1 cellular context compared by ENCODE assay signal in the genomic region with DNA sequence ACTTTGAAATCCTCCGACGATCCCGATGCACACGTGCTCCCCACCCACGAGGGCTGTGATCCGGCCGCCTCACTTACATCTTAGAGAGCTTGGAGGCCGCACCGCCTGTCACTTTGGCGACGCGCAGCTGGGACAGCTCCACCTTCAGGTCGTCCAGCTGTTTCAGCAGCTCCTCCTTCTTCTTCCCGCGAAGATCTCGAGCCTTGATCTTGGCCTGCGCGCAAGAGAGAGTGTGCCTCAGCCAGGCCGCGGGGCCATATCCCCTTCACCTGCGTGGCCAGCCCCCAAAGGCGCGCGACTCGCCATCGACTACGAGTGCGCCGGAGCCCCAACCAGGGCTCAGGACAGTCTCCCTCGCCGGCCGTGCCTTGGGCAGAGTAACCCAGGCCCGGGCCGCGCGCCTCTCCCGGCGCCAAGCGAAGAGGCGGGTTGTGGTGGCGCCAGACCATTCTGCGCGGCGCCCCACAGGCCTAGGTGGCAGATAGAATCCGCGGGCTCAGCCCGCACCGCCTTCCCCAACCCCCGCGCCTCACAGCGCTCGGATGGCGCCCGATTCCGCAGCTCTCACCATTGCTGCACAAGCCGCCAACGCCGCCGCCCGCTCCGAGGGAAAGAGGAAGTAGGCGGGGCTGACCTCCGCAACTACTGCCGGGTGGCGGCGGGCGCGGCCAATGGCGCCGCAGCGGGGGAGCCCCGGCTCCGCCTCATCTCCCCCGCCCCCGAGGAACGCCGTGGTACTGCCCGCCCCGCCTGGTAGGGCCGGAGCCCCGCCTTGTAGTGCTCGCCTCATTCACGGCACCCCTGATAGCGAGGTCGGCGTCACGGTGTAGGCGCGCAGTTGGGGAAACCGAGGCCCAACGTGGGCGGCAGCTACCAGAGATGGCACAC.
TF ChIP-seq lines count a peak whose summit lies in the region.

A gene (plus strand): TSS at position 789 of the 888 bp plus-strand sequence. CDS start 7,161 bp downstream, outside the sequence.
A gene (minus strand): TSS at position 616 of the 888 bp plus-strand sequence. CDS start 45 bp downstream, at position 571.

TF ChIP-seq in HepG2, 621 proteins besides CTCF, POLR2A, EP300 and RAD21 (continued from another document and continues in another):
- TF ChIP-seq, protein P1, sequence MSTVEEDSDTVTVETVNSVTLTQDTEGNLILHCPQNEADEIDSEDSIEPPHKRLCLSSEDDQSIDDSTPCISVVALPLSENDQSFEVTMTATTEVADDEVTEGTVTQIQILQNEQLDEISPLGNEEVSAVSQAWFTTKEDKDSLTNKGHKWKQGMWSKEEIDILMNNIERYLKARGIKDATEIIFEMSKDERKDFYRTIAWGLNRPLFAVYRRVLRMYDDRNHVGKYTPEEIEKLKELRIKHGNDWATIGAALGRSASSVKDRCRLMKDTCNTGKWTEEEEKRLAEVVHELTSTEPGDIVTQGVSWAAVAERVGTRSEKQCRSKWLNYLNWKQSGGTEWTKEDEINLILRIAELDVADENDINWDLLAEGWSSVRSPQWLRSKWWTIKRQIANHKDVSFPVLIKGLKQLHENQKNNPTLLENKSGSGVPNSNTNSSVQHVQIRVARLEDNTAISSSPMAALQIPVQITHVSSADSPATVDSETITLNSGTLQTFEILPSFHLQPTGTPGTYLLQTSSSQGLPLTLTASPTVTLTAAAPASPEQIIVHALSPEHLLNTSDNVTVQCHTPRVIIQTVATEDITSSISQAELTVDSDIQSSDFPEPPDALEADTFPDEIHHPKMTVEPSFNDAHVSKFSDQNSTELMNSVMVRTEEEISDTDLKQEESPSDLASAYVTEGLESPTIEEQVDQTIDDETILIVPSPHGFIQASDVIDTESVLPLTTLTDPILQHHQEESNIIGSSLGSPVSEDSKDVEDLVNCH (CRISPR knock-in tag; IDR thresholded peaks at IDR 0.05) = no peak
- peak; percentile 80 for TF ChIP-seq ZNF709 (CRISPR knock-in tag; IDR thresholded peaks at IDR 0.05)
- 0 out of 2 replicates have a peak, but pooled peaks have one; percentile 17 for TF ChIP-seq GTF2F1 (IDR thresholded peaks at IDR 0.05; ENCODE audit: low read length)
- TF ChIP-seq, protein P2, sequence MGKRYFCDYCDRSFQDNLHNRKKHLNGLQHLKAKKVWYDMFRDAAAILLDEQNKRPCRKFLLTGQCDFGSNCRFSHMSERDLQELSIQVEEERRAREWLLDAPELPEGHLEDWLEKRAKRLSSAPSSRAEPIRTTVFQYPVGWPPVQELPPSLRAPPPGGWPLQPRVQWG (CRISPR knock-in tag; IDR thresholded peaks at IDR 0.05; ENCODE audit: borderline replicate concordance, low read depth) = peak; percentile 78; the same call in 1 of the 2 replicates
- no peak; the same call in 1 of the 2 replicates for TF ChIP-seq HNF4G (IDR thresholded peaks at IDR 0.05; ENCODE audit: borderline replicate concordance, low read depth, low read length)
- no peak; the same call in 1 of the 2 replicates for TF ChIP-seq HNF4G (CRISPR knock-in tag; IDR thresholded peaks at IDR 0.05; ENCODE audit: borderline replicate concordance, low read depth)
- TF ChIP-seq GABPB1 (CRISPR knock-in tag; IDR thresholded peaks at IDR 0.05) = peak; percentile 99
- TF ChIP-seq MTA1 (CRISPR knock-in tag; IDR thresholded peaks at IDR 0.05; ENCODE audit: borderline replicate concordance) = 0 out of 2 replicates have a peak, but pooled peaks have one; percentile 29
- peak; percentile 100 for TF ChIP-seq YEATS2 (CRISPR knock-in tag; IDR thresholded peaks at IDR 0.05; ENCODE audit: borderline replicate concordance)
- peak; percentile 72; the same call in 1 of the 3 replicates for TF ChIP-seq MXI1 (IDR thresholded peaks at IDR 0.05; ENCODE audit: borderline replicate concordance, low read depth, low read length)
- TF ChIP-seq ZNF670 (CRISPR knock-in tag; IDR thresholded peaks at IDR 0.05; ENCODE audit: borderline replicate concordance) = no peak; the same call in none of the 2 replicates
- no peak for TF ChIP-seq ZNF382 (CRISPR knock-in tag; IDR thresholded peaks at IDR 0.05; ENCODE audit: borderline replicate concordance)
- no peak for TF ChIP-seq FOXK1 (CRISPR knock-in tag; IDR thresholded peaks at IDR 0.05; ENCODE audit: borderline replicate concordance, low read depth)
- no peak; the same call in 1 of the 2 replicates for TF ChIP-seq HDAC2 (CRISPR knock-in tag; IDR thresholded peaks at IDR 0.05)
- TF ChIP-seq SSRP1 (CRISPR knock-in tag; IDR thresholded peaks at IDR 0.05) = no peak
- TF ChIP-seq ZNF260 (CRISPR knock-in tag; IDR thresholded peaks at IDR 0.05; ENCODE audit: borderline replicate concordance, low read depth) = peak; percentile 49; the same call in 1 of the 2 replicates
- no peak for TF ChIP-seq NR2F2 (IDR thresholded peaks at IDR 0.05; ENCODE audit: borderline replicate concordance, low read depth)
- TF ChIP-seq NFKB2 (CRISPR knock-in tag; IDR thresholded peaks at IDR 0.05; ENCODE audit: borderline replicate concordance) = peak; percentile 79; the same call in 1 of the 2 replicates
- no peak for TF ChIP-seq TBP (CRISPR knock-in tag; IDR thresholded peaks at IDR 0.05)
- TF ChIP-seq HHEX (CRISPR knock-in tag; IDR thresholded peaks at IDR 0.05) = no peak
- TF ChIP-seq, protein P3, sequence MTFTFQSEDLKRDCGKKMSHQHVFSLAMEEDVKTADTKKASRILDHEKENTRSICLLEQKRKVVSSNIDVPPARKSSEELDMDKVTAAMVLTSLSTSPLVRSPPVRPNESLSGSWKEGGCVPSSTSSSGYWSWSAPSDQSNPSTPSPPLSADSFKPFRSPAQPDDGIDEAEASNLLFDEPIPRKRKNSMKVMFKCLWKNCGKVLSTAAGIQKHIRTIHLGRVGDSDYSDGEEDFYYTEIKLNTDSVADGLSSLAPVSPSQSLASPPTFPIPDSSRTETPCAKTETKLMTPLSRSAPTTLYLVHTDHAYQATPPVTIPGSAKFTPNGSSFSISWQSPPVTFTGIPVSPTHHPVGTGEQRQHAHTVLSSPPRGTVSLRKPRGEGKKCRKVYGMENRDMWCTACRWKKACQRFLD (CRISPR knock-in tag; IDR thresholded peaks at IDR 0.05; ENCODE audit: borderline replicate concordance) = peak; percentile 23; the same call in 1 of the 2 replicates
- TF ChIP-seq, protein P4, sequence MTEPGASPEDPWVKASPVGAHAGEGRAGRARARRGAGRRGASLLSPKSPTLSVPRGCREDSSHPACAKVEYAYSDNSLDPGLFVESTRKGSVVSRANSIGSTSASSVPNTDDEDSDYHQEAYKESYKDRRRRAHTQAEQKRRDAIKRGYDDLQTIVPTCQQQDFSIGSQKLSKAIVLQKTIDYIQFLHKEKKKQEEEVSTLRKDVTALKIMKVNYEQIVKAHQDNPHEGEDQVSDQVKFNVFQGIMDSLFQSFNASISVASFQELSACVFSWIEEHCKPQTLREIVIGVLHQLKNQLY (CRISPR knock-in tag; IDR thresholded peaks at IDR 0.05) = no peak
- peak; percentile 50; the same call in 1 of the 2 replicates for TF ChIP-seq ZNF776 (CRISPR knock-in tag; IDR thresholded peaks at IDR 0.05)
- TF ChIP-seq NFRKB (IDR thresholded peaks at IDR 0.05) = no peak
- no peak for TF ChIP-seq ATAD3A (CRISPR knock-in tag; IDR thresholded peaks at IDR 0.05)
- TF ChIP-seq, protein P5, sequence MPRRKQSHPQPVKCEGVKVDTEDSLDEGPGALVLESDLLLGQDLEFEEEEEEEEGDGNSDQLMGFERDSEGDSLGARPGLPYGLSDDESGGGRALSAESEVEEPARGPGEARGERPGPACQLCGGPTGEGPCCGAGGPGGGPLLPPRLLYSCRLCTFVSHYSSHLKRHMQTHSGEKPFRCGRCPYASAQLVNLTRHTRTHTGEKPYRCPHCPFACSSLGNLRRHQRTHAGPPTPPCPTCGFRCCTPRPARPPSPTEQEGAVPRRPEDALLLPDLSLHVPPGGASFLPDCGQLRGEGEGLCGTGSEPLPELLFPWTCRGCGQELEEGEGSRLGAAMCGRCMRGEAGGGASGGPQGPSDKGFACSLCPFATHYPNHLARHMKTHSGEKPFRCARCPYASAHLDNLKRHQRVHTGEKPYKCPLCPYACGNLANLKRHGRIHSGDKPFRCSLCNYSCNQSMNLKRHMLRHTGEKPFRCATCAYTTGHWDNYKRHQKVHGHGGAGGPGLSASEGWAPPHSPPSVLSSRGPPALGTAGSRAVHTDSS (CRISPR knock-in tag; conservative IDR thresholded peaks at IDR 0.05) = no peak
- TF ChIP-seq ZNF577 (CRISPR knock-in tag; IDR thresholded peaks at IDR 0.05; ENCODE audit: borderline replicate concordance, low read depth) = no peak
- TF ChIP-seq, protein P6, sequence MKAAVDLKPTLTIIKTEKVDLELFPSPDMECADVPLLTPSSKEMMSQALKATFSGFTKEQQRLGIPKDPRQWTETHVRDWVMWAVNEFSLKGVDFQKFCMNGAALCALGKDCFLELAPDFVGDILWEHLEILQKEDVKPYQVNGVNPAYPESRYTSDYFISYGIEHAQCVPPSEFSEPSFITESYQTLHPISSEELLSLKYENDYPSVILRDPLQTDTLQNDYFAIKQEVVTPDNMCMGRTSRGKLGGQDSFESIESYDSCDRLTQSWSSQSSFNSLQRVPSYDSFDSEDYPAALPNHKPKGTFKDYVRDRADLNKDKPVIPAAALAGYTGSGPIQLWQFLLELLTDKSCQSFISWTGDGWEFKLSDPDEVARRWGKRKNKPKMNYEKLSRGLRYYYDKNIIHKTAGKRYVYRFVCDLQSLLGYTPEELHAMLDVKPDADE (CRISPR knock-in tag; IDR thresholded peaks at IDR 0.05) = peak; percentile 55; the same call in 1 of the 2 replicates
- TF ChIP-seq IKZF4 (CRISPR knock-in tag; IDR thresholded peaks at IDR 0.05; ENCODE audit: borderline replicate concordance, low read depth, not compliant biosample characterization) = peak; percentile 42
- TF ChIP-seq, protein P7, sequence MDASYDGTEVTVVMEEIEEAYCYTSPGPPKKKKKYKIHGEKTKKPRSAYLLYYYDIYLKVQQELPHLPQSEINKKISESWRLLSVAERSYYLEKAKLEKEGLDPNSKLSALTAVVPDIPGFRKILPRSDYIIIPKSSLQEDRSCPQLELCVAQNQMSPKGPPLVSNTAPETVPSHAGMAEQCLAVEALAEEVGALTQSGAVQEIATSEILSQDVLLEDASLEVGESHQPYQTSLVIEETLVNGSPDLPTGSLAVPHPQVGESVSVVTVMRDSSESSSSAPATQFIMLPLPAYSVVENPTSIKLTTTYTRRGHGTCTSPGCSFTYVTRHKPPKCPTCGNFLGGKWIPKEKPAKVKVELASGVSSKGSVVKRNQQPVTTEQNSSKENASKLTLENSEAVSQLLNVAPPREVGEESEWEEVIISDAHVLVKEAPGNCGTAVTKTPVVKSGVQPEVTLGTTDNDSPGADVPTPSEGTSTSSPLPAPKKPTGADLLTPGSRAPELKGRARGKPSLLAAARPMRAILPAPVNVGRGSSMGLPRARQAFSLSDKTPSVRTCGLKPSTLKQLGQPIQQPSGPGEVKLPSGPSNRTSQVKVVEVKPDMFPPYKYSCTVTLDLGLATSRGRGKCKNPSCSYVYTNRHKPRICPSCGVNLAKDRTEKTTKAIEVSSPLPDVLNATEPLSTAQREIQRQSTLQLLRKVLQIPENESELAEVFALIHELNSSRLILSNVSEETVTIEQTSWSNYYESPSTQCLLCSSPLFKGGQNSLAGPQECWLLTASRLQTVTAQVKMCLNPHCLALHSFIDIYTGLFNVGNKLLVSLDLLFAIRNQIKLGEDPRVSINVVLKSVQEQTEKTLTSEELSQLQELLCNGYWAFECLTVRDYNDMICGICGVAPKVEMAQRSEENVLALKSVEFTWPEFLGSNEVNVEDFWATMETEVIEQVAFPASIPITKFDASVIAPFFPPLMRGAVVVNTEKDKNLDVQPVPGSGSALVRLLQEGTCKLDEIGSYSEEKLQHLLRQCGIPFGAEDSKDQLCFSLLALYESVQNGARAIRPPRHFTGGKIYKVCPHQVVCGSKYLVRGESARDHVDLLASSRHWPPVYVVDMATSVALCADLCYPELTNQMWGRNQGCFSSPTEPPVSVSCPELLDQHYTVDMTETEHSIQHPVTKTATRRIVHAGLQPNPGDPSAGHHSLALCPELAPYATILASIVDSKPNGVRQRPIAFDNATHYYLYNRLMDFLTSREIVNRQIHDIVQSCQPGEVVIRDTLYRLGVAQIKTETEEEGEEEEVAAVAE (CRISPR knock-in tag; IDR thresholded peaks at IDR 0.05; ENCODE audit: borderline replicate concordance) = peak; percentile 2; the same call in 1 of the 2 replicates
- TF ChIP-seq SP4 (CRISPR knock-in tag; IDR thresholded peaks at IDR 0.05) = peak; percentile 98
- TF ChIP-seq, protein P8, sequence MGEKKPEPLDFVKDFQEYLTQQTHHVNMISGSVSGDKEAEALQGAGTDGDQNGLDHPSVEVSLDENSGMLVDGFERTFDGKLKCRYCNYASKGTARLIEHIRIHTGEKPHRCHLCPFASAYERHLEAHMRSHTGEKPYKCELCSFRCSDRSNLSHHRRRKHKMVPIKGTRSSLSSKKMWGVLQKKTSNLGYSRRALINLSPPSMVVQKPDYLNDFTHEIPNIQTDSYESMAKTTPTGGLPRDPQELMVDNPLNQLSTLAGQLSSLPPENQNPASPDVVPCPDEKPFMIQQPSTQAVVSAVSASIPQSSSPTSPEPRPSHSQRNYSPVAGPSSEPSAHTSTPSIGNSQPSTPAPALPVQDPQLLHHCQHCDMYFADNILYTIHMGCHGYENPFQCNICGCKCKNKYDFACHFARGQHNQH (CRISPR knock-in tag; IDR thresholded peaks at IDR 0.05) = 0 out of 2 replicates have a peak, but pooled peaks have one; percentile 48
- TF ChIP-seq TGIF2 (CRISPR knock-in tag; IDR thresholded peaks at IDR 0.05) = no peak
- TF ChIP-seq, protein P9, sequence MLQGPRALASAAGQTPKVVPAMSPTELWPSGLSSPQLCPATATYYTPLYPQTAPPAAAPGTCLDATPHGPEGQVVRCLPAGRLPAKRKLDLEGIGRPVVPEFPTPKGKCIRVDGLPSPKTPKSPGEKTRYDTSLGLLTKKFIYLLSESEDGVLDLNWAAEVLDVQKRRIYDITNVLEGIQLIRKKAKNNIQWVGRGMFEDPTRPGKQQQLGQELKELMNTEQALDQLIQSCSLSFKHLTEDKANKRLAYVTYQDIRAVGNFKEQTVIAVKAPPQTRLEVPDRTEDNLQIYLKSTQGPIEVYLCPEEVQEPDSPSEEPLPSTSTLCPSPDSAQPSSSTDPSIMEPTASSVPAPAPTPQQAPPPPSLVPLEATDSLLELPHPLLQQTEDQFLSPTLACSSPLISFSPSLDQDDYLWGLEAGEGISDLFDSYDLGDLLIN (CRISPR knock-in tag; IDR thresholded peaks at IDR 0.05; ENCODE audit: borderline replicate concordance) = peak; percentile 54; the same call in 1 of the 2 replicates
- TF ChIP-seq, protein P10, sequence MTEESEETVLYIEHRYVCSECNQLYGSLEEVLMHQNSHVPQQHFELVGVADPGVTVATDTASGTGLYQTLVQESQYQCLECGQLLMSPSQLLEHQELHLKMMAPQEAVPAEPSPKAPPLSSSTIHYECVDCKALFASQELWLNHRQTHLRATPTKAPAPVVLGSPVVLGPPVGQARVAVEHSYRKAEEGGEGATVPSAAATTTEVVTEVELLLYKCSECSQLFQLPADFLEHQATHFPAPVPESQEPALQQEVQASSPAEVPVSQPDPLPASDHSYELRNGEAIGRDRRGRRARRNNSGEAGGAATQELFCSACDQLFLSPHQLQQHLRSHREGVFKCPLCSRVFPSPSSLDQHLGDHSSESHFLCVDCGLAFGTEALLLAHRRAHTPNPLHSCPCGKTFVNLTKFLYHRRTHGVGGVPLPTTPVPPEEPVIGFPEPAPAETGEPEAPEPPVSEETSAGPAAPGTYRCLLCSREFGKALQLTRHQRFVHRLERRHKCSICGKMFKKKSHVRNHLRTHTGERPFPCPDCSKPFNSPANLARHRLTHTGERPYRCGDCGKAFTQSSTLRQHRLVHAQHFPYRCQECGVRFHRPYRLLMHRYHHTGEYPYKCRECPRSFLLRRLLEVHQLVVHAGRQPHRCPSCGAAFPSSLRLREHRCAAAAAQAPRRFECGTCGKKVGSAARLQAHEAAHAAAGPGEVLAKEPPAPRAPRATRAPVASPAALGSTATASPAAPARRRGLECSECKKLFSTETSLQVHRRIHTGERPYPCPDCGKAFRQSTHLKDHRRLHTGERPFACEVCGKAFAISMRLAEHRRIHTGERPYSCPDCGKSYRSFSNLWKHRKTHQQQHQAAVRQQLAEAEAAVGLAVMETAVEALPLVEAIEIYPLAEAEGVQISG (CRISPR knock-in tag; IDR thresholded peaks at IDR 0.05) = peak; percentile 78
- TF ChIP-seq TCF7 (IDR thresholded peaks at IDR 0.05; ENCODE audit: low read depth) = no peak
- TF ChIP-seq MIER2 (CRISPR knock-in tag; IDR thresholded peaks at IDR 0.05) = no peak
- peak; percentile 84 for TF ChIP-seq SAP130 (CRISPR knock-in tag; IDR thresholded peaks at IDR 0.05; ENCODE audit: low read depth)
